6 cellular contexts compared by ENCODE assay signal in genomic region chr7:100475549-100475948, GRCh38. TPM values are rescaled to one million over a fixed set of nuclear protein-coding genes. Genes with fewer than 3 reads are reported as not detected.
DNase-seq lines count a peak whose midpoint lies in the region; ATAC-seq and TF ChIP-seq lines count a peak whose summit lies in the region.

No MANE protein-coding gene starts in this region.

- H3K9me3 ChIP-seq in KOPT-K1 (ENCODE audit: insufficient read depth, low read length, poor library complexity, severe bottlenecking) (no peaks in the 10 kb centered on the region), spleen (no peaks in the 10 kb centered on the region)

- TF ChIP-seq CTCF in dorsolateral prefrontal cortex (IDR thresholded peaks at IDR 0.05 in 54 of 56, conservative IDR thresholded peaks at IDR 0.05 in 2 of 56; ENCODE audit: low read depth in 1 of 56, partially characterized antibody in 56 of 56): no peak
- no peak for TF ChIP-seq CTCF in spleen (IDR thresholded peaks at IDR 0.05 in 8 of 11, conservative IDR thresholded peaks at IDR 0.05 in 3 of 11)

- no peak for DNase-seq in dorsolateral prefrontal cortex
- DNase-seq in spleen: peak; percentile 75
- DNase-seq in DMS114 treated with DMSO at 0.1 percent for 48 hours (lab: John Stamatoyannopoulos, UW; ENCODE audit: unreplicated experiment): no peak

- WGBS in spleen, 5 donors: 38 to 50% (median 39%) methylated on average over 8 to 9 of the region's 9 CpGs

- ATAC-seq in GM19452 (IDR thresholded peaks at IDR 0.05; ENCODE audit: unreplicated experiment) (no peak), GM21367 (IDR thresholded peaks at IDR 0.05; ENCODE audit: unreplicated experiment) (no peak)

- H3K4me3 ChIP-seq in dorsolateral prefrontal cortex (peak overlapping the region in 27 of 59 donors; percentile 1 to 100 (median 91)), spleen (peak overlapping the region in 5 of 8 donors; percentile 90 to 99 (median 97))

- H3K36me3 ChIP-seq in KOPT-K1 (ENCODE audit: insufficient read depth, low read length) (peaks cover 66% of the 10 kb centered on the region), spleen (peaks cover 0 to 71% (median 36%) of the 10 kb centered on the region in 6 donors)

- peaks cover 49 to 90% (median 70%) of the 10 kb centered on the region in 6 donors for H3K4me1 ChIP-seq in spleen

- peak overlapping the region; percentile 87 for H3K27ac ChIP-seq in KOPT-K1 (ENCODE audit: low read depth, low read length, poor library complexity, severe bottlenecking)
- peak overlapping the region in 32 of 59 donors; percentile 17 to 95 (median 50) for H3K27ac ChIP-seq in dorsolateral prefrontal cortex
- peak overlapping the region in 7 of 8 donors; percentile 17 to 99 (median 96) for H3K27ac ChIP-seq in spleen

- no peak for TF ChIP-seq POLR2A in spleen (IDR thresholded peaks at IDR 0.05)

- H3K27me3 ChIP-seq in dorsolateral prefrontal cortex: no peaks in the 10 kb centered on the region
- H3K27me3 ChIP-seq in spleen (replicated peaks in 1 of 7): no peaks in the 10 kb centered on the region

- intact Hi-C loops in dorsolateral prefrontal cortex (cut with DNase I): loop anchor here in 1 of 2 donors (5.0 kb wide), 2 partner anchors 62 to 202 kb away; partner anchors contain the start of gene AGFG2
- intact Hi-C loops in spleen (cut with DNase I; ENCODE audit: low total_unique reads): loop anchor here (10.0 kb wide), 1 partner anchor 229 kb away; the partner anchor contains the start of gene POP7

RNA-seq across cellular contexts. Expression of gene TSC22D4, which starts 3.5 kb away (rescaled TPM):
- total RNA-seq in dorsolateral prefrontal cortex (100 to 1,000 TPM; 142 to 595 (median 270) TPM), spleen (100 to 1,000 TPM in 3 of 7 donors, 10 to 100 TPM in 4; 67.1 to 119 (median 98.8) TPM)
- polyA plus RNA-seq in spleen: 100 to 1,000 TPM in 1 of 3 donors, 10 to 100 TPM in 2; 57.2 to 105 (median 83.9) TPM

RNA-seq across cellular contexts. Expression of gene NYAP1, which starts 8.2 kb away (rescaled TPM):
- 10 to 100 TPM; 19.9 to 89.5 (median 61.4) TPM for total RNA-seq in dorsolateral prefrontal cortex
- 1 to 10 TPM in 3 of 7 donors, under 1 TPM in 3, not detected in 1; 0.32 to 2.1 (median 1.2) TPM for total RNA-seq in spleen
- under 1 TPM; 0.07 to 0.54 (median 0.14) TPM for polyA plus RNA-seq in spleen

RNA-seq across cellular contexts. Expression of gene SPACDR, which starts 11.5 kb away (rescaled TPM):
- total RNA-seq in dorsolateral prefrontal cortex (10 to 100 TPM in 34 of 120 experiments, 1 to 10 TPM in 85, not detected in 1; 1.4 to 43.4 (median 7.0) TPM), spleen (1 to 10 TPM in 5 of 7 donors, not detected in 2; 1.3 to 4.6 (median 1.9) TPM)
- 1 to 10 TPM in 2 of 3 donors, under 1 TPM in 1; 0.65 to 2.1 (median 1.2) TPM for polyA plus RNA-seq in spleen

RNA-seq across cellular contexts. Expression of gene PPP1R35, which starts 39.3 kb away (rescaled TPM):
- total RNA-seq in dorsolateral prefrontal cortex (10 to 100 TPM in 117 of 120 experiments, 1 to 10 TPM in 3; 6.8 to 26.4 (median 17.4) TPM), spleen (10 to 100 TPM; 46.7 to 63.8 (median 57.7) TPM)
- polyA plus RNA-seq in spleen: 100 to 1,000 TPM in 2 of 3 donors, 10 to 100 TPM in 1; 87.6 to 111 (median 111) TPM

RNA-seq across cellular contexts. Expression of gene MEPCE, which starts 45.9 kb away (rescaled TPM):
- total RNA-seq in dorsolateral prefrontal cortex (10 to 100 TPM; 29.2 to 57.4 (median 39.6) TPM), spleen (10 to 100 TPM; 42.3 to 82.2 (median 67.3) TPM)
- polyA plus RNA-seq in spleen: 10 to 100 TPM; 31.4 to 56.9 (median 38.0) TPM

Comparison
In these comparisons a context has a peak if more than half of its experiments do, and no peak if none do; other contexts are left out.
1. RNA of gene NYAP1, which starts 8.2 kb away (total RNA-seq): 19.9 to 89.5 TPM in dorsolateral prefrontal cortex; 0.32 to 2.1 TPM in spleen; every median in the first group is over 4 times any median in the second.
2. Peak in every context shown above with its lines, with median percentiles within 50 percentile points of each other: H3K27ac ChIP-seq.